Comparison of ENCODE assay signal across 4 cellular contexts in the genomic region with DNA sequence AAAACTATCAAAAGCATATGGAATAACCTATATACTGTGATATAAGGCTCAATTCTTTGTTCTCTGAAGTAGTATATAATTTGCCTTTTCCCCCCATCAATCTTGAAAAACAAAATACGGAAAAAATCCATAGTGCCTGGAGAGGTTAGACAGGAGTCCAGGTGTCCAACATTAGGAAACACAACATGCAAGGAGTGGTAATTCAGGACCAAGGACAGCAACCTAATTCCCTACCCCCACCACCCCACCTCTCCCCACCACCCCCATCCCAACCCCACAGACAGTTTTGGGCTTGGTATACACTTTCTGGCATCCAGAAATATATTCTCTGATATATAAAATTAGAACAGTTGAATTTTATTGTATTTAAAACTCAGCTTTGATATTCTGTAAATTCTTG.
TF ChIP-seq lines count a peak whose summit lies in the region.

No MANE protein-coding gene starts in this region.

TF ChIP-seq in GM23338, 12 proteins besides CTCF, POLR2A, EP300 and RAD21:
- TF ChIP-seq POLR2AphosphoS5 (IDR thresholded peaks at IDR 0.05; ENCODE audit: low read depth) = no peak
- TF ChIP-seq, protein P1, sequence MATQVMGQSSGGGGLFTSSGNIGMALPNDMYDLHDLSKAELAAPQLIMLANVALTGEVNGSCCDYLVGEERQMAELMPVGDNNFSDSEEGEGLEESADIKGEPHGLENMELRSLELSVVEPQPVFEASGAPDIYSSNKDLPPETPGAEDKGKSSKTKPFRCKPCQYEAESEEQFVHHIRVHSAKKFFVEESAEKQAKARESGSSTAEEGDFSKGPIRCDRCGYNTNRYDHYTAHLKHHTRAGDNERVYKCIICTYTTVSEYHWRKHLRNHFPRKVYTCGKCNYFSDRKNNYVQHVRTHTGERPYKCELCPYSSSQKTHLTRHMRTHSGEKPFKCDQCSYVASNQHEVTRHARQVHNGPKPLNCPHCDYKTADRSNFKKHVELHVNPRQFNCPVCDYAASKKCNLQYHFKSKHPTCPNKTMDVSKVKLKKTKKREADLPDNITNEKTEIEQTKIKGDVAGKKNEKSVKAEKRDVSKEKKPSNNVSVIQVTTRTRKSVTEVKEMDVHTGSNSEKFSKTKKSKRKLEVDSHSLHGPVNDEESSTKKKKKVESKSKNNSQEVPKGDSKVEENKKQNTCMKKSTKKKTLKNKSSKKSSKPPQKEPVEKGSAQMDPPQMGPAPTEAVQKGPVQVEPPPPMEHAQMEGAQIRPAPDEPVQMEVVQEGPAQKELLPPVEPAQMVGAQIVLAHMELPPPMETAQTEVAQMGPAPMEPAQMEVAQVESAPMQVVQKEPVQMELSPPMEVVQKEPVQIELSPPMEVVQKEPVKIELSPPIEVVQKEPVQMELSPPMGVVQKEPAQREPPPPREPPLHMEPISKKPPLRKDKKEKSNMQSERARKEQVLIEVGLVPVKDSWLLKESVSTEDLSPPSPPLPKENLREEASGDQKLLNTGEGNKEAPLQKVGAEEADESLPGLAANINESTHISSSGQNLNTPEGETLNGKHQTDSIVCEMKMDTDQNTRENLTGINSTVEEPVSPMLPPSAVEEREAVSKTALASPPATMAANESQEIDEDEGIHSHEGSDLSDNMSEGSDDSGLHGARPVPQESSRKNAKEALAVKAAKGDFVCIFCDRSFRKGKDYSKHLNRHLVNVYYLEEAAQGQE (IDR thresholded peaks at IDR 0.05; ENCODE audit: unreplicated experiment) = peak; percentile 70

TF ChIP-seq in HEK293, 187 proteins besides CTCF, POLR2A, EP300 and RAD21:
- TF ChIP-seq ZNF843 (tag by site-specific recombination; IDR thresholded peaks at IDR 0.05) (no peak), ZNF529 (tag by site-specific recombination; IDR thresholded peaks at IDR 0.05; ENCODE audit: insufficient replicate concordance) (no peak), ZNF391 (tag by site-specific recombination; IDR thresholded peaks at IDR 0.05; ENCODE audit: borderline replicate concordance, low read depth) (no peak), ZNF433 (tag by site-specific recombination; IDR thresholded peaks at IDR 0.05; ENCODE audit: low read depth) (no peak), ZNF157 (tag by site-specific recombination; IDR thresholded peaks at IDR 0.05) (no peak), ZNF571 (tag by site-specific recombination; IDR thresholded peaks at IDR 0.05) (no peak)
- TF ChIP-seq, protein P1 (tag by site-specific recombination; IDR thresholded peaks at IDR 0.05) = peak; percentile 74
- TF ChIP-seq, protein P2, sequence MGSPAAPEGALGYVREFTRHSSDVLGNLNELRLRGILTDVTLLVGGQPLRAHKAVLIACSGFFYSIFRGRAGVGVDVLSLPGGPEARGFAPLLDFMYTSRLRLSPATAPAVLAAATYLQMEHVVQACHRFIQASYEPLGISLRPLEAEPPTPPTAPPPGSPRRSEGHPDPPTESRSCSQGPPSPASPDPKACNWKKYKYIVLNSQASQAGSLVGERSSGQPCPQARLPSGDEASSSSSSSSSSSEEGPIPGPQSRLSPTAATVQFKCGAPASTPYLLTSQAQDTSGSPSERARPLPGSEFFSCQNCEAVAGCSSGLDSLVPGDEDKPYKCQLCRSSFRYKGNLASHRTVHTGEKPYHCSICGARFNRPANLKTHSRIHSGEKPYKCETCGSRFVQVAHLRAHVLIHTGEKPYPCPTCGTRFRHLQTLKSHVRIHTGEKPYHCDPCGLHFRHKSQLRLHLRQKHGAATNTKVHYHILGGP (tag by site-specific recombination; IDR thresholded peaks at IDR 0.05) = no peak

TF ChIP-seq in K562, 482 proteins besides CTCF, POLR2A, EP300 and RAD21:
- TF ChIP-seq, protein P3, sequence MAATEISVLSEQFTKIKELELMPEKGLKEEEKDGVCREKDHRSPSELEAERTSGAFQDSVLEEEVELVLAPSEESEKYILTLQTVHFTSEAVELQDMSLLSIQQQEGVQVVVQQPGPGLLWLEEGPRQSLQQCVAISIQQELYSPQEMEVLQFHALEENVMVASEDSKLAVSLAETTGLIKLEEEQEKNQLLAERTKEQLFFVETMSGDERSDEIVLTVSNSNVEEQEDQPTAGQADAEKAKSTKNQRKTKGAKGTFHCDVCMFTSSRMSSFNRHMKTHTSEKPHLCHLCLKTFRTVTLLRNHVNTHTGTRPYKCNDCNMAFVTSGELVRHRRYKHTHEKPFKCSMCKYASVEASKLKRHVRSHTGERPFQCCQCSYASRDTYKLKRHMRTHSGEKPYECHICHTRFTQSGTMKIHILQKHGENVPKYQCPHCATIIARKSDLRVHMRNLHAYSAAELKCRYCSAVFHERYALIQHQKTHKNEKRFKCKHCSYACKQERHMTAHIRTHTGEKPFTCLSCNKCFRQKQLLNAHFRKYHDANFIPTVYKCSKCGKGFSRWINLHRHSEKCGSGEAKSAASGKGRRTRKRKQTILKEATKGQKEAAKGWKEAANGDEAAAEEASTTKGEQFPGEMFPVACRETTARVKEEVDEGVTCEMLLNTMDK (IDR thresholded peaks at IDR 0.05; ENCODE audit: borderline replicate concordance, insufficient read depth, low read depth, low read length, poor library complexity, severe bottlenecking) = no peak
- no peak for TF ChIP-seq ZNF384 (IDR thresholded peaks at IDR 0.05; ENCODE audit: low read depth, low read length)
- TF ChIP-seq, protein P4, sequence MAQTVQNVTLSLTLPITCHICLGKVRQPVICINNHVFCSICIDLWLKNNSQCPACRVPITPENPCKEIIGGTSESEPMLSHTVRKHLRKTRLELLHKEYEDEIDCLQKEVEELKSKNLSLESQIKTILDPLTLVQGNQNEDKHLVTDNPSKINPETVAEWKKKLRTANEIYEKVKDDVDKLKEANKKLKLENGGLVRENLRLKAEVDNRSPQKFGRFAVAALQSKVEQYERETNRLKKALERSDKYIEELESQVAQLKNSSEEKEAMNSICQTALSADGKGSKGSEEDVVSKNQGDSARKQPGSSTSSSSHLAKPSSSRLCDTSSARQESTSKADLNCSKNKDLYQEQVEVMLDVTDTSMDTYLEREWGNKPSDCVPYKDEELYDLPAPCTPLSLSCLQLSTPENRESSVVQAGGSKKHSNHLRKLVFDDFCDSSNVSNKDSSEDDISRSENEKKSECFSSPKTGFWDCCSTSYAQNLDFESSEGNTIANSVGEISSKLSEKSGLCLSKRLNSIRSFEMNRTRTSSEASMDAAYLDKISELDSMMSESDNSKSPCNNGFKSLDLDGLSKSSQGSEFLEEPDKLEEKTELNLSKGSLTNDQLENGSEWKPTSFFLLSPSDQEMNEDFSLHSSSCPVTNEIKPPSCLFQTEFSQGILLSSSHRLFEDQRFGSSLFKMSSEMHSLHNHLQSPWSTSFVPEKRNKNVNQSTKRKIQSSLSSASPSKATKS (CRISPR knock-in tag; IDR thresholded peaks at IDR 0.05) = no peak
- TF ChIP-seq NCOA1 (IDR thresholded peaks at IDR 0.05; ENCODE audit: low read depth) = no peak
- TF ChIP-seq SMARCA5 (IDR thresholded peaks at IDR 0.05) = no peak

TF ChIP-seq in liver, 16 proteins besides CTCF, POLR2A, EP300 and RAD21:
- TF ChIP-seq, protein P5, sequence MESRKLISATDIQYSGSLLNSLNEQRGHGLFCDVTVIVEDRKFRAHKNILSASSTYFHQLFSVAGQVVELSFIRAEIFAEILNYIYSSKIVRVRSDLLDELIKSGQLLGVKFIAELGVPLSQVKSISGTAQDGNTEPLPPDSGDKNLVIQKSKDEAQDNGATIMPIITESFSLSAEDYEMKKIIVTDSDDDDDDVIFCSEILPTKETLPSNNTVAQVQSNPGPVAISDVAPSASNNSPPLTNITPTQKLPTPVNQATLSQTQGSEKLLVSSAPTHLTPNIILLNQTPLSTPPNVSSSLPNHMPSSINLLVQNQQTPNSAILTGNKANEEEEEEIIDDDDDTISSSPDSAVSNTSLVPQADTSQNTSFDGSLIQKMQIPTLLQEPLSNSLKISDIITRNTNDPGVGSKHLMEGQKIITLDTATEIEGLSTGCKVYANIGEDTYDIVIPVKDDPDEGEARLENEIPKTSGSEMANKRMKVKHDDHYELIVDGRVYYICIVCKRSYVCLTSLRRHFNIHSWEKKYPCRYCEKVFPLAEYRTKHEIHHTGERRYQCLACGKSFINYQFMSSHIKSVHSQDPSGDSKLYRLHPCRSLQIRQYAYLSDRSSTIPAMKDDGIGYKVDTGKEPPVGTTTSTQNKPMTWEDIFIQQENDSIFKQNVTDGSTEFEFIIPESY (IDR thresholded peaks at IDR 0.05) = no peak
- no peak for TF ChIP-seq HNF4A (conservative IDR thresholded peaks at IDR 0.05)
- TF ChIP-seq, protein P1 (IDR thresholded peaks at IDR 0.05) = peak; percentile 90
